27 cellular contexts compared by ENCODE assay signal in the genomic region with DNA sequence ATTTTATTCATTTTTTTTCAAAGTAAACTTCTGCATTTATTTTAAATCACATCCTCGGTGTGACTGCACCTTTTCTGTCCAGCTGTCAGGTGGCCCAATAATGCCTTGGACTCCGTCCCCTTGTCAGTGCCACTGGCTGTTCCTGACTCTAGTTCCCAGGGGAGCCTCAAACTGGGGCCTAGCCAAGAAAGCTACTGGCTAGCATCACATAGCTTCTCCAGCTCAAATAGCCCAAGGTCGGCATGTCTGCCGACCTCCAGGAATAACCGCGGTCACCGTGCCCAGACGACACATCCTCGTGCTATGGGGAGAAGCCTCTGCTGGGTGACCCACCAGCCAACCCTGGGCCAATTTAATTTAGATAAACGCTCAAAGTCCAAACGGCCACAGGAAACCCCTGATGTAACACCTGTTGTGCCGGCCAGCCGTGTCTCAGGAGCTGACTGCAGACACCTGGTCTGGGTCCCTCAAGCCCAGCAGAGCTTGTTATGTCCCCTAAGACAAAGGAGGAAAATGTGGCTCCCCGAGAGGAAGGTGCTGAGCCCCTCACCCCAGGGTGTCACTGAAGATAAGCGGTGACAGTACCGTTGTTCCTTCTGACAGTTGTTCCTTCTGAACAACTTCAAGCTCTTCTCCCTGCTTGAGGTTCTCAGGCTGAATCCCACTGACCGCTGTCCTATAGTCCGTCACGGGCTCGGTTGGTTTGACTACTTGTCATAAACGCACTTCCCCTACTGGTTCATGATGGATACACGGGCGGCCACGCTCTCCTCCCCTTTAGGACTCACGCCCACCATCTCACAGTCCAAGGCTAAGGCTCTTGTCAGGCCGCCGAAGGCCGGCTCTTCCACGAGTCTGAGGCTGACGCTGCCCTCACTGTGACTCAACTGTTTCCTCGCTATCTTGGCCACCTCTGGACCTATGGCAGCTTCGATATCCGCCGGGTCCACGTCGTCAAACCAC.
DNase-seq lines count a peak whose midpoint lies in the region; ATAC-seq and TF ChIP-seq lines count a peak whose summit lies in the region.
"Had no signal": no experiment of that assay in that cellular context is flagged by ENCODE, and none has a peak within 500 bp of the region (broad histone marks: within the 10 kb centered on the region; RNA-seq: fewer than 3 reads in every experiment).

No MANE protein-coding gene starts in this region.

- TF ChIP-seq CTCF in OCI-LY7 (conservative IDR thresholded peaks at IDR 0.05; ENCODE audit: low read length) (no peak), lower leg skin (IDR thresholded peaks at IDR 0.05) (no peak), upper lobe of right lung (IDR thresholded peaks at IDR 0.05) (no peak), MCF 10A (IDR thresholded peaks at IDR 0.05; ENCODE audit: unreplicated experiment) (no peak)

- peaks cover 23% of the 10 kb centered on the region for H3K36me3 ChIP-seq in OCI-LY7 (ENCODE audit: insufficient read depth, low read length)
- H3K36me3 ChIP-seq in upper lobe of right lung, result no peaks in the 10 kb centered on the region
- H3K36me3 ChIP-seq: adrenal gland, upper lobe of left lung had no signal

- peaks cover 87% of the 10 kb centered on the region for H3K4me1 ChIP-seq in OCI-LY7 (ENCODE audit: insufficient read depth, low read length, poor library complexity, severe bottlenecking)
- H3K4me1 ChIP-seq in upper lobe of right lung, result no peaks in the 10 kb centered on the region
- H3K4me1 ChIP-seq: adrenal gland had no signal

- peak overlapping the region; percentile 53 for H3K4me2 ChIP-seq in OCI-LY7 (ENCODE audit: low read length)

- no peaks in the 10 kb centered on the region for H3K9me2 ChIP-seq in OCI-LY7 (ENCODE audit: insufficient read depth, low read length)

- no peaks in the 10 kb centered on the region for H3K79me2 ChIP-seq in OCI-LY7 (ENCODE audit: insufficient read depth, low read depth, low read length)

- no peak overlapping the region for H3K27ac Mint-ChIP-seq in MCF 10A (ENCODE audit: low read depth, unreplicated experiment)
- H3K27ac Mint-ChIP-seq: activated B cell treated with CpG ODN at 0.5 μM for 24 hours; activated CD8-positive, alpha-beta T cell treated with anti-CD3 and anti-CD28 coated beads, Interleukin-2, amount 10 ng/mL, durations not matched to agents 7 days and 5 days; brain; mesothelial cell of epicardium had no signal

- H3K27me3 ChIP-seq in upper lobe of right lung, result no peaks in the 10 kb centered on the region
- H3K27me3 ChIP-seq: adrenal gland, upper lobe of left lung had no signal

- TF ChIP-seq POLR2A in lower leg skin (IDR thresholded peaks at IDR 0.05), result no peak

- H3K9me3 ChIP-seq in OCI-LY7 (ENCODE audit: low read length) (peaks cover 34% of the 10 kb centered on the region; the same call in 1 of the 2 replicates), upper lobe of right lung (no peaks in the 10 kb centered on the region)
- H3K9me3 ChIP-seq: adrenal gland, upper lobe of left lung had no signal

- CTCF ChIA-PET in OCI-LY7 (lab: Charles Lee; ENCODE audit: unreplicated experiment) (interaction anchor here (0.6 to 1.0 kb wide), 3 partner anchors 15 to 35 kb away, joined by 3 to 4 read pairs (median 3); no protein-coding TSS in a partner anchor), MCF 10A (lab: Yijun Ruan, JAX) (interaction anchor here (1.0 kb wide), 1 partner anchor 88 kb away, joined by 3 read pairs; no protein-coding TSS in a partner anchor)

- H3K9me3 Mint-ChIP-seq in MCF 10A (ENCODE audit: unreplicated experiment), result peaks cover 19% of the 10 kb centered on the region

- H3K36me3 Mint-ChIP-seq in MCF 10A (ENCODE audit: insufficient read depth, unreplicated experiment), result no peaks in the 10 kb centered on the region
- H3K36me3 Mint-ChIP-seq: brain, mesothelial cell of epicardium had no signal

- BruUV-seq in OCI-LY7 (replicated peaks; lab: Mats Ljungman, UMichigan) (no TSS peak), MCF 10A (replicated peaks; lab: Mats Ljungman, UMichigan) (no TSS peak)

- no peak overlapping the region for H3K4me3 Mint-ChIP-seq in MCF 10A (ENCODE audit: unreplicated experiment)
- H3K4me3 Mint-ChIP-seq: activated B cell treated with CpG ODN at 0.5 μM for 24 hours; activated CD8-positive, alpha-beta T cell treated with anti-CD3 and anti-CD28 coated beads, Interleukin-2, amount 10 ng/mL, durations not matched to agents 7 days and 5 days; brain; mesothelial cell of epicardium; naive thymus-derived CD4-positive, alpha-beta T cell had no signal

- intact Hi-C loops in Right ventricle myocardium superior (cut with DNase I) (no loop called here), left cardiac atrium (cut with DNase I) (no loop called here), OCI-LY7 (cut with micrococcal nuclease; ENCODE audit: unreplicated experiment) (no loop called here), lower leg skin (cut with DNase I; ENCODE audit: low total_unique reads) (no loop called here), upper lobe of right lung (cut with DNase I) (no loop called here), MCF 10A (cut with micrococcal nuclease) (no loop called here)

- 90 to 96% methylated on average over 34 to 36 of the region's 36 CpGs for WGBS in lower leg skin, 2 donors

- peak overlapping the region; percentile 63; the same call in 1 of the 2 replicates for H2AFZ ChIP-seq in OCI-LY7 (ENCODE audit: low read length)

- H3K4me3 ChIP-seq in OCI-LY7 (ENCODE audit: low read depth, low read length, poor library complexity, severe bottlenecking) (peak overlapping the region; percentile 14), lower leg skin (ENCODE audit: low read depth, poor library complexity, severe bottlenecking) (no peak overlapping the region), upper lobe of right lung (no peak overlapping the region)
- H3K4me3 ChIP-seq: adrenal gland, upper lobe of left lung had no signal

- POLR2A ChIA-PET in OCI-LY7 (lab: Charles Lee) (interaction anchor here (0.6 to 2.2 kb wide), 7 partner anchors 9 to 25 kb away, joined by 4 to 8 read pairs (median 5); no protein-coding TSS in a partner anchor), MCF 10A (lab: Yijun Ruan, JAX) (interaction anchor here (0.6 kb wide), 1 partner anchor 462 kb away, joined by 3 read pairs; no protein-coding TSS in a partner anchor)

- no peaks in the 10 kb centered on the region for H4K20me1 ChIP-seq in OCI-LY7 (ENCODE audit: insufficient read depth, low read length)

- no peaks in the 10 kb centered on the region for H3K27me3 Mint-ChIP-seq in MCF 10A (ENCODE audit: insufficient read depth, unreplicated experiment)
- H3K27me3 Mint-ChIP-seq: activated B cell treated with CpG ODN at 0.5 μM for 24 hours; naive thymus-derived CD4-positive, alpha-beta T cell had no signal

- H3K4me1 Mint-ChIP-seq in MCF 10A (ENCODE audit: insufficient read depth, unreplicated experiment), result peaks cover 16% of the 10 kb centered on the region
- H3K4me1 Mint-ChIP-seq: brain had no signal

- H3K27ac ChIP-seq in OCI-LY7 (ENCODE audit: low read depth, low read length, poor library complexity, severe bottlenecking), result peak overlapping the region; percentile 90
- no peak overlapping the region for H3K27ac ChIP-seq in upper lobe of right lung
- H3K27ac ChIP-seq: adrenal gland, C4-2B, upper lobe of left lung had no signal

- DNase-seq in Right ventricle myocardium superior (peak; percentile 59), left cardiac atrium (no peak), OCI-LY7 (ENCODE audit: low spot score) (peak; percentile 88), lower leg skin (ENCODE audit: low spot score in 2 of 2) (peak; percentile 13 to 83), upper lobe of right lung (peak; percentile 52), MCF 10A (ENCODE audit: unreplicated experiment) (no peak), SKM-1 (lab: John Stamatoyannopoulos, UW; ENCODE audit: unreplicated experiment) (no peak)
- DNase-seq: activated B cell treated with CpG ODN at 0.5 μM for 24 hours; activated CD8-positive, alpha-beta T cell treated with anti-CD3 and anti-CD28 coated beads, Interleukin-2, amount 10 ng/mL, durations not matched to agents 7 days and 5 days; activated T-cell treated with anti-CD3 and anti-CD28 coated beads, Interleukin-2, amount 50 U/mL, for 1 hour; effector CD8-positive, alpha-beta T cell; EL; erythroblast; foreskin fibroblast; naive thymus-derived CD4-positive, alpha-beta T cell; NCI-H1417 treated with DMSO at 0.1 percent for 48 hours; NCI-H2081 treated with DMSO at 0.1 percent for 48 hours; NCI-H446; NCI-H82; OCI-M1; SHP77 treated with DMSO at 0.1 percent for 48 hours had no signal

- peak; percentile 64 for ATAC-seq in Right ventricle myocardium superior (ENCODE audit: poor library complexity)
- ATAC-seq in left cardiac atrium, result no peak
- ATAC-seq in upper lobe of right lung, result no peak
- ATAC-seq in HG03196 (IDR thresholded peaks at IDR 0.05; ENCODE audit: unreplicated experiment), result no peak
- ATAC-seq: activated CD8-positive, alpha-beta T cell treated with anti-CD3 and anti-CD28 coated beads, Interleukin-2, amount 10 ng/mL, durations not matched to agents 7 days and 5 days; naive thymus-derived CD4-positive, alpha-beta T cell had no signal

Comparison
In these comparisons a context has a peak if more than half of its experiments do, and no peak if none do; other contexts are left out.
1. DNase-seq: peak in Right ventricle myocardium superior (single experiment), OCI-LY7 (single experiment), lower leg skin (2 of 2) and upper lobe of right lung (single experiment); none in left cardiac atrium (single experiment), MCF 10A (single experiment) and SKM-1 (single experiment).